Comparison of ENCODE assay signal across 19 cellular contexts in genomic region chr2:203631068-203631757, GRCh38.
DNase-seq lines count a peak whose midpoint lies in the region; TF ChIP-seq lines count a peak whose summit lies in the region.
"Had no signal": no experiment of that assay in that cellular context is flagged by ENCODE, and none has a peak within 500 bp of the region (broad histone marks: within the 10 kb centered on the region; RNA-seq: fewer than 3 reads in every experiment).

No MANE protein-coding gene starts in this region.

- no peaks in the 10 kb centered on the region for H3K9me3 ChIP-seq in osteoblast (ENCODE audit: low read depth, low read length)
- H3K9me3 ChIP-seq: heart right ventricle, pancreas, thoracic aorta had no signal

- TF ChIP-seq CTCF in C4-2B (conservative IDR thresholded peaks at IDR 0.05): no peak
- no peak for TF ChIP-seq CTCF in fibroblast of villous mesenchyme (IDR thresholded peaks at IDR 0.05; ENCODE audit: insufficient read depth, low read depth, low read length)
- TF ChIP-seq CTCF in osteoblast (IDR thresholded peaks at IDR 0.05; ENCODE audit: extremely low read depth, low read depth, low read length): no peak

- no peak overlapping the region for H3K4me2 ChIP-seq in osteoblast (ENCODE audit: insufficient read depth, low read length)

- H3K4me3 ChIP-seq in fibroblast of villous mesenchyme (ENCODE audit: low read depth, low read length): no peak overlapping the region
- no peak overlapping the region for H3K4me3 ChIP-seq in osteoblast (ENCODE audit: insufficient read depth, low read length)
- H3K4me3 ChIP-seq: heart right ventricle, lung, pancreas, thoracic aorta had no signal

- no peaks in the 10 kb centered on the region for H3K79me2 ChIP-seq in osteoblast (ENCODE audit: insufficient read depth, low read length)

- no peaks in the 10 kb centered on the region for H3K36me3 ChIP-seq in osteoblast (ENCODE audit: insufficient read depth, low read length)
- H3K36me3 ChIP-seq: heart right ventricle, pancreas, thoracic aorta had no signal

- peak; percentile 2 for DNase-seq in NCI-H774 (lab: John Stamatoyannopoulos, UW)
- DNase-seq in fibroblast of villous mesenchyme (ENCODE audit: low read depth): peak; percentile 88
- no peak for DNase-seq in osteoblast (ENCODE audit: insufficient read length, low spot score, missing footprints)
- DNase-seq in iPS-NIHi11 (ENCODE audit: low spot score): no peak
- no peak for DNase-seq in NCI-H510A treated with DMSO at 0.1 percent for 48 hours (lab: John Stamatoyannopoulos, UW)
- no peak for DNase-seq in DMS114 treated with DMSO at 0.1 percent for 48 hours (lab: John Stamatoyannopoulos, UW; ENCODE audit: unreplicated experiment)
- no peak for DNase-seq in midbrain (lab: John Stamatoyannopoulos, UW)
- DNase-seq: activated CD4-positive, alpha-beta T cell treated with anti-CD3 and anti-CD28 coated beads for 36 hours; CD8-positive, alpha-beta T cell; effector memory CD8-positive, alpha-beta T cell; heart right ventricle; NCI-H1436 treated with DMSO at 0.1 percent for 48 hours; NCI-H2171; NCI-H526 treated with DMSO at 0.1 percent for 48 hours; pancreas; stimulated activated naive B cell treated with anti-CD40 and anti-IgM and Interleukin-4, amounts not matched to agents 10 μg/mL and 1 μg/mL and 100 μg/mL, for 72 hours had no signal

- peaks cover 30% of the 10 kb centered on the region for H3K4me1 ChIP-seq in osteoblast (ENCODE audit: insufficient read depth, low read length)

- no peaks in the 10 kb centered on the region for H4K20me1 ChIP-seq in osteoblast (ENCODE audit: insufficient read depth, low read length)

- peak overlapping the region; percentile 62 for H2AFZ ChIP-seq in osteoblast (ENCODE audit: low read length)

- H3K27me3 ChIP-seq in osteoblast (ENCODE audit: insufficient read depth, low read length): no peaks in the 10 kb centered on the region
- H3K27me3 ChIP-seq: heart right ventricle, pancreas had no signal

- H3K27ac ChIP-seq in C4-2B (peak overlapping the region; percentile 97), osteoblast (ENCODE audit: low read depth, low read length) (no peak overlapping the region)
- H3K27ac ChIP-seq: pancreas, thoracic aorta had no signal

Comparison
In these comparisons a context has a peak if more than half of its experiments do, and no peak if none do; other contexts are left out.
1. DNase-seq: peak in NCI-H774 (single experiment) and fibroblast of villous mesenchyme (single experiment); none in osteoblast (single experiment), iPS-NIHi11 (single experiment), NCI-H510A treated with DMSO at 0.1 percent for 48 hours (single experiment), DMS114 treated with DMSO at 0.1 percent for 48 hours (single experiment) and midbrain (single experiment).